8 cellular contexts compared by ENCODE assay signal in the genomic region with DNA sequence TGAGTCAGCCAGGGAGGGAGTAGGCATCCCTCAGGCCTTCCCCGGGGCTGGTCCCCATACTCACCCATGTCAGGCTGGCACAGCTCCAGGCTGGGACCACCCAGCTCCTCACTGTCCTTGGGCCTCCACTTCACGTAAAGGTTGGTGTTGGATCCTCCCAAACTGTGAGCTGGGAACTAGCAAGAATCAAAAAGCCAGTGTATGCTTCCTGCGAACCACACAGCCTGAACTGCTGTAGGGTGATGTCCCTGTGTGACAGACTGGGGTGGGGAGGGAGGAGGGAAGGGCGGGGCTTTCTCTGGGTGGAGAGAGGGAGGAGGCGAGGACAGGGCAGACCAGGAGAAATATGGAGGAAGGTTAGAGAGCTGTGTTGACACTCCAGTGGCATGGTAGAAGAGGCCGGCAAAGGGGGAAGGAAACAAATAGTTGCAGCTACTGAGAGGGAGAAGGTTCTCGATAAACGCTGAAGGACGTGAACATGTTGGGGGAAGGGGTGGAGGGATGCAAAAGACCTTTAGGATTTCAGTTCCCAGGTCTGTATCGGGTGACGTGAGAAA. TPM values are rescaled to one million over a fixed set of nuclear protein-coding genes. Genes with fewer than 3 reads are reported as not detected.
A peak's percentile ranks its signal among the peaks of the same experiment; 100 is the strongest.
DNase-seq lines count a peak whose midpoint lies in the region; ATAC-seq and TF ChIP-seq lines count a peak whose summit lies in the region.

No MANE protein-coding gene starts in this region.

- H3K27ac Mint-ChIP-seq in neural crest cell (ENCODE audit: unreplicated experiment), result peak overlapping the region; percentile 96

- DNase-seq in DMS53 treated with DMSO at 0.1 percent for 48 hours (lab: John Stamatoyannopoulos, UW; ENCODE audit: unreplicated experiment), result peak; percentile 83
- DNase-seq in Jurkat, Clone E6-1 (ENCODE audit: low read depth, low spot score), result peak; percentile 79
- DNase-seq in RKO (ENCODE audit: low spot score), result peak; percentile 87
- peak; percentile 64 to 69 for DNase-seq in activated T-helper 1 cell treated with anti-CD3 and anti-CD28 coated beads, Interleukin-2, amount 50 U/mL, for 16 hours (ENCODE audit: low read depth in 1 of 2, low spot score in 1 of 2)
- peak; percentile 89 for DNase-seq in fibroblast of pulmonary artery (ENCODE audit: low read depth)
- peak; percentile 50 for DNase-seq in neural crest cell (ENCODE audit: low read depth, low spot score)
- peak; percentile 88 for DNase-seq in stomach

- intact Hi-C loops in stomach (cut with DNase I; ENCODE audit: low total_unique reads), result loop anchor here (10.0 kb wide), 1 partner anchor 49 kb away; a partner anchor contains a TSS

- peak in 2 of 4 donors; percentile 30 to 45 for TF ChIP-seq POLR2A in stomach (IDR thresholded peaks at IDR 0.05)

- no peak for TF ChIP-seq CTCF in fibroblast of pulmonary artery (IDR thresholded peaks at IDR 0.05; ENCODE audit: low read length, missing control alignments)
- no peak for TF ChIP-seq CTCF in neural crest cell (conservative IDR thresholded peaks at IDR 0.05)
- no peak for TF ChIP-seq CTCF in stomach (IDR thresholded peaks at IDR 0.05)

- no peaks in the 10 kb centered on the region for H3K27me3 ChIP-seq in stomach

- no peaks in the 10 kb centered on the region for H3K9me3 Mint-ChIP-seq in neural crest cell

- WGBS in stomach, 5 donors, result 0 to 1% (median 0%) methylated on average over 11 of the region's 11 CpGs

- H3K4me3 ChIP-seq in Jurkat, Clone E6-1 (ENCODE audit: low read length), result peak overlapping the region; percentile 81
- H3K4me3 ChIP-seq in fibroblast of pulmonary artery (replicated peaks; ENCODE audit: low read depth, low read length) (peak overlapping the region; percentile 82), stomach (peak overlapping the region; percentile 80 to 95 (median 86))

- H3K4me1 Mint-ChIP-seq in neural crest cell, result peaks cover 71% of the 10 kb centered on the region

- ATAC-seq in GM21717 (IDR thresholded peaks at IDR 0.05; ENCODE audit: unreplicated experiment), result peak; percentile 36

- peak overlapping the region; percentile 97 for H3K4me3 Mint-ChIP-seq in neural crest cell

- H3K36me3 ChIP-seq in stomach, result peaks cover 36 to 39% (median 38%) of the 10 kb centered on the region in 4 donors

- H3K27ac ChIP-seq in stomach, result peak overlapping the region; percentile 89 to 96 (median 95)

- peaks cover 14% of the 10 kb centered on the region for H3K36me3 Mint-ChIP-seq in neural crest cell (ENCODE audit: low read depth)

- H3K27me3 Mint-ChIP-seq in neural crest cell (ENCODE audit: low read depth), result no peaks in the 10 kb centered on the region

- peaks cover 41 to 86% (median 66%) of the 10 kb centered on the region in 4 donors for H3K4me1 ChIP-seq in stomach

- H3K9me3 ChIP-seq in stomach, result no peaks in the 10 kb centered on the region

- no peak for TF ChIP-seq EP300 in stomach (IDR thresholded peaks at IDR 0.05)

RNA-seq across cellular contexts. Expression of a gene that starts 6.1 kb away (rescaled TPM):
- polyA plus RNA-seq in Jurkat, Clone E6-1 (2012; ENCODE audit: insufficient read depth, insufficient read length), result 35.9 TPM
- 116 and 122 TPM in 2 replicates for total RNA-seq in neural crest cell
- total RNA-seq in stomach, result 100 to 1,000 TPM in 3 of 5 donors, 10 to 100 TPM in 2; 69.4 to 158 (median 112) TPM
- polyA plus RNA-seq in stomach, result 10 to 100 TPM in 2 of 3 donors, 1 to 10 TPM in 1; 9.5 to 19.4 (median 11.6) TPM

RNA-seq across cellular contexts. Expression of a gene that starts 9.6 kb away (rescaled TPM):
- polyA plus RNA-seq in Jurkat, Clone E6-1 (2012; ENCODE audit: insufficient read depth, insufficient read length), result 1,563 TPM
- 626 and 651 TPM in 2 replicates for total RNA-seq in neural crest cell
- 100 to 1,000 TPM; 183 to 604 (median 386) TPM for total RNA-seq in stomach
- 100 to 1,000 TPM; 505 to 573 (median 536) TPM for polyA plus RNA-seq in stomach

RNA-seq across cellular contexts. Expression of a gene that starts 51.9 kb away (rescaled TPM):
- polyA plus RNA-seq in Jurkat, Clone E6-1 (2012; ENCODE audit: insufficient read depth, insufficient read length), result 293 TPM
- total RNA-seq in neural crest cell (282 and 284 TPM in 2 replicates), stomach (100 to 1,000 TPM in 1 of 5 donors, 10 to 100 TPM in 4; 43.3 to 120 (median 78.8) TPM)
- 100 to 1,000 TPM in 2 of 3 donors, 10 to 100 TPM in 1; 97.7 to 145 (median 113) TPM for polyA plus RNA-seq in stomach

Comparison
In these comparisons a context has a peak if more than half of its experiments do, and no peak if none do; other contexts are left out.
1. Peak in every context shown above with its lines: DNase-seq, ATAC-seq, H3K4me3 ChIP-seq and H3K27ac ChIP-seq.